ENCODE assay signal across 1 cellular context in the genomic region with DNA sequence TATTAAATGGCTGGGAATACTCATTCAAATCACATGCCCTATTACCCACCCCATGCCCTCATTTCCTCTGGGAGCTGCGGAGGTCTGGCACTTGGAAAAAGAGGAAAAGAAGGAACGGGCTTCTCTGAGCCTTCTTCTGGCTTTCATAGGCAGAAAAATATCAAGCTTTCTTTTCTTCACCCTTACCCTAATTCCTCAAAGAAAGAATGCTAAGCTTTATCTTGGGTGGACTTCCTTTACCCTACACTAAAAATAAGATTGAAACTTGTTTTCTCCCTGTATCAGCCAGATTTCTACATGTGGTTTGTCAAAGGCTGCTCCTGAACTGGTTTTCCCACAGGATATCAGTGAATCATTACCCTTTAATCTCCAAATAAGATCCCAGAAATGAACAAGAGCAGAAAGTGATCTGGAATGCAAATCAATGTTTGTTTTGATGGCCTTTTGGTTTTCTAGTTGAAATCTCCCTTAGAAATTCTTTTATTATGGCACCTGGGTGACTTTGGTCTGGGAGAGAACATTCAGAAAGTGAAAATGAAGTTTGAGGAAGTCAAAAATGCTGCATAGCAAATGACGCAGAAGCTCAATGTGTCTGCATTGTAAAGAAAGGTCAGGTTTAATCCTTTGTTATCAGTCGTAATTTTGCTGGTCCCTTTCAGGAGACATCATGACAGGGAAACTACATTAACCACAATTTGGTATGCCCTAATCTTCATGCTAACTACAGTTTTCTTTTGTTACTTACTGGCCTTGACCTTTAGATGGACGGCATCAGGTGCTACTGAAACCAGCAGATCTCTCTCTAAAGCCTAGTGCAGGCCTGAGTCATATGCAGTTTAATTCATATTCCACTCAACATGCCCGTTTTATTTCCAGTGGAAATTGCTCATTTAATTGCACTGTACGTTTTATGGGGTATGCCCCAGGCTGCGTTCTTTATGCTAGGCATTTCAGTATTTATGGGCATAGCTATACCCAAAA.
TF ChIP-seq lines count a peak whose summit lies in the region.

No MANE protein-coding gene starts in this region.

TF ChIP-seq in endothelial cell of umbilical vein, 7 proteins besides CTCF, POLR2A, EP300 and RAD21:
- TF ChIP-seq, protein P1, sequence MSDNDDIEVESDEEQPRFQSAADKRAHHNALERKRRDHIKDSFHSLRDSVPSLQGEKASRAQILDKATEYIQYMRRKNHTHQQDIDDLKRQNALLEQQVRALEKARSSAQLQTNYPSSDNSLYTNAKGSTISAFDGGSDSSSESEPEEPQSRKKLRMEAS (IDR thresholded peaks at IDR 0.05; ENCODE audit: insufficient read depth, insufficient read length) = no peak
- peak; percentile 39 for TF ChIP-seq GATA2 (IDR thresholded peaks at IDR 0.05; ENCODE audit: insufficient read depth, insufficient read length, low read depth, low read length)
- TF ChIP-seq MYC (IDR thresholded peaks at IDR 0.05; ENCODE audit: low read depth, low read length) = no peak
- peak; percentile 11 for TF ChIP-seq JUN (IDR thresholded peaks at IDR 0.05; ENCODE audit: borderline replicate concordance, insufficient read depth, insufficient read length, low read depth)
- no peak for TF ChIP-seq EZH2 (IDR thresholded peaks at IDR 0.05; ENCODE audit: borderline replicate concordance, low read depth, low read length, severe bottlenecking)
- peak; percentile 22 for TF ChIP-seq FOS (IDR thresholded peaks at IDR 0.05; ENCODE audit: borderline replicate concordance, insufficient read depth, low read length)
- TF ChIP-seq POLR2AphosphoS5 (IDR thresholded peaks at IDR 0.05; ENCODE audit: insufficient read depth, low read depth, low read length) = no peak
